21 cellular contexts compared by ENCODE assay signal in genomic region chr1:50917128-50917795, GRCh38. TPM values are rescaled to one million over a fixed set of nuclear protein-coding genes. Genes with fewer than 3 reads are reported as not detected.
A peak's percentile ranks its signal among the peaks of the same experiment; 100 is the strongest.
DNase-seq lines count a peak whose midpoint lies in the region; ATAC-seq, FAIRE-seq and TF ChIP-seq lines count a peak whose summit lies in the region.
"Had no signal": no experiment of that assay in that cellular context is flagged by ENCODE, and none has a peak within 500 bp of the region (broad histone marks: within the 10 kb centered on the region; RNA-seq: fewer than 3 reads in every experiment).

No MANE protein-coding gene starts in this region.

- POLR2A ChIA-PET in CD4-positive, alpha-beta T cell (lab: Charles Lee), result interaction anchor here (0.6 kb wide), 1 partner anchor 299 kb away, joined by 3 read pairs; no protein-coding TSS in a partner anchor
- POLR2A ChIA-PET in activated CD4-positive, alpha-beta memory T cell treated with anti-CD3 and anti-CD28 coated beads, Interleukin-2, amount 10 ng/mL, durations not matched to agents 7 days and 5 days (lab: Charles Lee), result no interaction called here

- no peak for DNase-seq in GM12892 (ENCODE audit: insufficient read length)
- peak; percentile 69 for DNase-seq in Karpas-422
- DNase-seq in memory B cell (ENCODE audit: low spot score in 2 of 2), result peak in 1 of 2 donors; percentile 9
- DNase-seq in left ventricle myocardium inferior, result no peak
- DNase-seq in CD4-positive, alpha-beta T cell, result no peak
- DNase-seq in activated naive CD4-positive, alpha-beta T cell treated with anti-CD3 and anti-CD28 coated beads, Interleukin-2, amount 10 ng/mL, durations not matched to agents 7 days and 5 days, result no peak
- DNase-seq in activated CD4-positive, alpha-beta memory T cell treated with anti-CD3 and anti-CD28 coated beads, Interleukin-2, amount 10 ng/mL, durations not matched to agents 7 days and 5 days, result no peak
- DNase-seq: activated CD4-positive, alpha-beta T cell treated with anti-CD3 and anti-CD28 coated beads, Interleukin-2, amount 10 ng/mL, durations not matched to agents 7 days and 5 days; activated naive CD8-positive, alpha-beta T cell treated with anti-CD3 and anti-CD28 coated beads, Interleukin-2, amount 10 ng/mL, durations not matched to agents 7 days and 5 days; activated T-cell treated with anti-CD3 and anti-CD28 coated beads, Interleukin-2, amount 50 U/mL, for 1 hour; left colon; MG63; NCI-H82; ovary; Right ventricle myocardium superior; stimulated activated naive CD8-positive, alpha-beta T cell treated with anti-CD3 and anti-CD28 coated beads, Interleukin-15, amount 100 ng/mL, for 72 hours; uterus had no signal

- H3K4me1 ChIP-seq in Karpas-422 (ENCODE audit: low read length) (peaks cover 21% of the 10 kb centered on the region), left ventricle myocardium inferior (peaks cover 43% of the 10 kb centered on the region)
- H3K4me1 ChIP-seq: uterus had no signal

- no peak for TF ChIP-seq CTCF in left ventricle myocardium inferior (IDR thresholded peaks at IDR 0.05; ENCODE audit: borderline replicate concordance)
- no peak for TF ChIP-seq CTCF in CD4-positive, alpha-beta T cell (IDR thresholded peaks at IDR 0.05)

- H3K36me3 ChIP-seq in Karpas-422 (ENCODE audit: insufficient read depth, low read length) (peaks cover 1% of the 10 kb centered on the region; the same call in 1 of the 2 replicates), left ventricle myocardium inferior (no peaks in the 10 kb centered on the region)
- H3K36me3 ChIP-seq: ovary, uterus had no signal

- H3K4me3 Mint-ChIP-seq in memory B cell, result peak overlapping the region; percentile 75
- H3K4me3 Mint-ChIP-seq in CD4-positive, alpha-beta T cell, result no peak overlapping the region
- H3K4me3 Mint-ChIP-seq in activated naive CD4-positive, alpha-beta T cell treated with anti-CD3 and anti-CD28 coated beads, Interleukin-2, amount 10 ng/mL, durations not matched to agents 7 days and 5 days, result no peak overlapping the region
- no peak overlapping the region for H3K4me3 Mint-ChIP-seq in activated CD4-positive, alpha-beta memory T cell treated with anti-CD3 and anti-CD28 coated beads, Interleukin-2, amount 10 ng/mL, durations not matched to agents 7 days and 5 days
- H3K4me3 Mint-ChIP-seq: activated CD4-positive, alpha-beta T cell treated with anti-CD3 and anti-CD28 coated beads, Interleukin-2, amount 10 ng/mL, durations not matched to agents 7 days and 5 days; activated naive CD8-positive, alpha-beta T cell treated with anti-CD3 and anti-CD28 coated beads, Interleukin-2, amount 10 ng/mL, durations not matched to agents 7 days and 5 days; stimulated activated naive CD8-positive, alpha-beta T cell treated with anti-CD3 and anti-CD28 coated beads, Interleukin-15, amount 100 ng/mL, for 72 hours; T-helper 2 cell treated with Interferon-gamma antibody and Interleukin-4, amounts not matched to agents 5 μg/mL and 100 μg/mL, for 36 hours had no signal

- H3K9me3 ChIP-seq in Karpas-422 (ENCODE audit: low read length) (peaks cover 9% of the 10 kb centered on the region), left ventricle myocardium inferior (replicated peaks) (no peaks in the 10 kb centered on the region)
- H3K9me3 ChIP-seq in CD4-positive, alpha-beta T cell (ENCODE audit: control insufficient read depth, low read length), result no peaks in the 10 kb centered on the region
- H3K9me3 ChIP-seq: ovary, uterus had no signal

- ATAC-seq in GM21390 (IDR thresholded peaks at IDR 0.05; ENCODE audit: unreplicated experiment), result peak; percentile 77
- ATAC-seq in memory B cell (ENCODE audit: low read depth), result peak; percentile 95
- no peak for ATAC-seq in CD4-positive, alpha-beta T cell (ENCODE audit: poor library complexity)
- ATAC-seq: HCT116; left colon; stimulated activated naive CD8-positive, alpha-beta T cell treated with anti-CD3 and anti-CD28 coated beads, Interleukin-15, amount 100 ng/mL, for 72 hours had no signal

- H3K9me3 Mint-ChIP-seq in memory B cell, result no peaks in the 10 kb centered on the region
- H3K9me3 Mint-ChIP-seq in CD4-positive, alpha-beta T cell, result no peaks in the 10 kb centered on the region
- peaks cover 4% of the 10 kb centered on the region for H3K9me3 Mint-ChIP-seq in activated naive CD4-positive, alpha-beta T cell treated with anti-CD3 and anti-CD28 coated beads, Interleukin-2, amount 10 ng/mL, durations not matched to agents 7 days and 5 days
- peaks cover 2% of the 10 kb centered on the region for H3K9me3 Mint-ChIP-seq in activated CD4-positive, alpha-beta memory T cell treated with anti-CD3 and anti-CD28 coated beads, Interleukin-2, amount 10 ng/mL, durations not matched to agents 7 days and 5 days
- H3K9me3 Mint-ChIP-seq: T-helper 2 cell treated with Interferon-gamma antibody and Interleukin-4, amounts not matched to agents 5 μg/mL and 100 μg/mL, for 36 hours had no signal

- peak; percentile 92 for FAIRE-seq in GM12892 (lab: Jason Lieb, UNC)

- H3K27me3 ChIP-seq in Karpas-422 (ENCODE audit: low read length) (no peaks in the 10 kb centered on the region), left ventricle myocardium inferior (ENCODE audit: low read depth) (no peaks in the 10 kb centered on the region)
- no peaks in the 10 kb centered on the region for H3K27me3 ChIP-seq in CD4-positive, alpha-beta T cell (ENCODE audit: control insufficient read depth, insufficient read depth, low read length)
- H3K27me3 ChIP-seq: MG63, ovary, uterus had no signal

- no peaks in the 10 kb centered on the region for H3K27me3 Mint-ChIP-seq in memory B cell
- H3K27me3 Mint-ChIP-seq in CD4-positive, alpha-beta T cell, result no peaks in the 10 kb centered on the region
- no peaks in the 10 kb centered on the region for H3K27me3 Mint-ChIP-seq in activated naive CD4-positive, alpha-beta T cell treated with anti-CD3 and anti-CD28 coated beads, Interleukin-2, amount 10 ng/mL, durations not matched to agents 7 days and 5 days
- H3K27me3 Mint-ChIP-seq in activated CD4-positive, alpha-beta memory T cell treated with anti-CD3 and anti-CD28 coated beads, Interleukin-2, amount 10 ng/mL, durations not matched to agents 7 days and 5 days, result no peaks in the 10 kb centered on the region
- H3K27me3 Mint-ChIP-seq: activated CD4-positive, alpha-beta T cell treated with anti-CD3 and anti-CD28 coated beads, Interleukin-2, amount 10 ng/mL, durations not matched to agents 7 days and 5 days; activated naive CD8-positive, alpha-beta T cell treated with anti-CD3 and anti-CD28 coated beads, Interleukin-2, amount 10 ng/mL, durations not matched to agents 7 days and 5 days; stimulated activated naive CD8-positive, alpha-beta T cell treated with anti-CD3 and anti-CD28 coated beads, Interleukin-15, amount 100 ng/mL, for 72 hours had no signal

- TF ChIP-seq POLR2A in GM12892 (IDR thresholded peaks at IDR 0.05; ENCODE audit: low read depth, low read length), result no peak

- no peak overlapping the region for H2AFZ ChIP-seq in Karpas-422 (ENCODE audit: low read length)

- peaks cover 7% of the 10 kb centered on the region for H3K36me3 Mint-ChIP-seq in memory B cell
- peaks cover 33% of the 10 kb centered on the region for H3K36me3 Mint-ChIP-seq in CD4-positive, alpha-beta T cell (ENCODE audit: low read depth)
- H3K36me3 Mint-ChIP-seq in activated naive CD4-positive, alpha-beta T cell treated with anti-CD3 and anti-CD28 coated beads, Interleukin-2, amount 10 ng/mL, durations not matched to agents 7 days and 5 days, result peaks cover 13% of the 10 kb centered on the region
- H3K36me3 Mint-ChIP-seq in activated CD4-positive, alpha-beta memory T cell treated with anti-CD3 and anti-CD28 coated beads, Interleukin-2, amount 10 ng/mL, durations not matched to agents 7 days and 5 days (ENCODE audit: low read depth), result peaks cover 16% of the 10 kb centered on the region

- H3K9me2 ChIP-seq in Karpas-422 (replicated peaks; ENCODE audit: insufficient read depth, low read length), result no peaks in the 10 kb centered on the region

- intact Hi-C loops in left ventricle myocardium inferior (cut with micrococcal nuclease), result no loop called here
- intact Hi-C loops in CD4-positive, alpha-beta T cell (cut with DNase I, micrococcal nuclease), result no loop called here

- H3K4me1 Mint-ChIP-seq in memory B cell, result peaks cover 18% of the 10 kb centered on the region
- H3K4me1 Mint-ChIP-seq in CD4-positive, alpha-beta T cell (ENCODE audit: low read depth), result peaks cover 24% of the 10 kb centered on the region
- no peaks in the 10 kb centered on the region for H3K4me1 Mint-ChIP-seq in activated naive CD4-positive, alpha-beta T cell treated with anti-CD3 and anti-CD28 coated beads, Interleukin-2, amount 10 ng/mL, durations not matched to agents 7 days and 5 days
- H3K4me1 Mint-ChIP-seq in activated CD4-positive, alpha-beta memory T cell treated with anti-CD3 and anti-CD28 coated beads, Interleukin-2, amount 10 ng/mL, durations not matched to agents 7 days and 5 days, result no peaks in the 10 kb centered on the region
- H3K4me1 Mint-ChIP-seq: activated CD4-positive, alpha-beta T cell treated with anti-CD3 and anti-CD28 coated beads, Interleukin-2, amount 10 ng/mL, durations not matched to agents 7 days and 5 days had no signal

- peak overlapping the region; percentile 63 for H3K4me2 ChIP-seq in Karpas-422 (ENCODE audit: low read depth, low read length, poor library complexity, severe bottlenecking)

- CTCF ChIA-PET in CD4-positive, alpha-beta T cell (lab: Charles Lee), result interaction anchor here (0.9 kb wide), 1 partner anchor 17 kb away, joined by 3 read pairs; no protein-coding TSS in a partner anchor
- CTCF ChIA-PET in activated naive CD4-positive, alpha-beta T cell treated with anti-CD3 and anti-CD28 coated beads, Interleukin-2, amount 10 ng/mL, durations not matched to agents 7 days and 5 days (lab: Charles Lee), result interaction anchor here (0.7 kb wide), 1 partner anchor 40 kb away, joined by 3 read pairs; no protein-coding TSS in a partner anchor
- CTCF ChIA-PET in activated CD4-positive, alpha-beta memory T cell treated with anti-CD3 and anti-CD28 coated beads, Interleukin-2, amount 10 ng/mL, durations not matched to agents 7 days and 5 days (lab: Charles Lee), result interaction anchor here (0.8 to 1.9 kb wide), 2 partner anchors 12 to 16 kb away, joined by 3 to 6 read pairs; no protein-coding TSS in a partner anchor

- H3K9ac ChIP-seq in Karpas-422 (ENCODE audit: low read length), result peak overlapping the region; percentile 39

- peaks cover 92% of the 10 kb centered on the region for H3K79me2 ChIP-seq in Karpas-422 (ENCODE audit: low read length)

- peak overlapping the region; percentile 33; the same call in 1 of the 2 replicates for H3K4me3 ChIP-seq in Karpas-422 (ENCODE audit: low read length)
- no peak overlapping the region for H3K4me3 ChIP-seq in left ventricle myocardium inferior
- H3K4me3 ChIP-seq: MG63, ovary, uterus had no signal

- H4K20me1 ChIP-seq in Karpas-422 (ENCODE audit: insufficient read depth, low read depth, low read length), result no peaks in the 10 kb centered on the region

- H3K27ac ChIP-seq in Karpas-422 (ENCODE audit: low read length) (peak overlapping the region; percentile 78), left ventricle myocardium inferior (replicated peaks) (no peak overlapping the region)
- H3K27ac ChIP-seq in CD4-positive, alpha-beta T cell (ENCODE audit: low read depth, low read length), result no peak overlapping the region
- H3K27ac ChIP-seq: C4-2B, ovary, uterus had no signal

- H3K27ac Mint-ChIP-seq in memory B cell, result peak overlapping the region; percentile 88
- H3K27ac Mint-ChIP-seq in CD4-positive, alpha-beta T cell, result no peak overlapping the region
- H3K27ac Mint-ChIP-seq in activated naive CD4-positive, alpha-beta T cell treated with anti-CD3 and anti-CD28 coated beads, Interleukin-2, amount 10 ng/mL, durations not matched to agents 7 days and 5 days, result no peak overlapping the region
- no peak overlapping the region for H3K27ac Mint-ChIP-seq in activated CD4-positive, alpha-beta memory T cell treated with anti-CD3 and anti-CD28 coated beads, Interleukin-2, amount 10 ng/mL, durations not matched to agents 7 days and 5 days
- H3K27ac Mint-ChIP-seq: activated CD4-positive, alpha-beta T cell treated with anti-CD3 and anti-CD28 coated beads, Interleukin-2, amount 10 ng/mL, durations not matched to agents 7 days and 5 days; activated naive CD8-positive, alpha-beta T cell treated with anti-CD3 and anti-CD28 coated beads, Interleukin-2, amount 10 ng/mL, durations not matched to agents 7 days and 5 days; T-helper 2 cell treated with Interferon-gamma antibody and Interleukin-4, amounts not matched to agents 5 μg/mL and 100 μg/mL, for 36 hours had no signal

RNA-seq across cellular contexts. Expression of gene FAF1, which starts 42.8 kb away (rescaled TPM):
- 82.1 TPM for polyA plus RNA-seq in GM12892 (2012; ENCODE audit: missing spikeins)
- total RNA-seq in Karpas-422 (2014; rRNA removed; shearing (Covaris generic); ENCODE audit: low replicate concordance), result 51.5 and 112 TPM in 2 replicates
- 80.0 TPM for total RNA-seq in left ventricle myocardium inferior
- 10 to 100 TPM; 43.5 to 44.0 TPM for total RNA-seq in CD4-positive, alpha-beta T cell
- total RNA-seq in activated CD4-positive, alpha-beta memory T cell treated with anti-CD3 and anti-CD28 coated beads, Interleukin-2, amount 10 ng/mL, durations not matched to agents 7 days and 5 days, result 10 to 100 TPM; 71.3 to 75.1 TPM

RNA-seq across cellular contexts. Expression of gene CDKN2C, which starts 52.8 kb away (rescaled TPM):
- 23.4 TPM for polyA plus RNA-seq in GM12892 (2012; ENCODE audit: missing spikeins)
- total RNA-seq in Karpas-422 (2014; rRNA removed; shearing (Covaris generic); ENCODE audit: low replicate concordance), result 16.8 and 18.5 TPM in 2 replicates
- total RNA-seq in left ventricle myocardium inferior, result 12.8 TPM
- 1 to 10 TPM; 4.3 to 4.9 TPM for total RNA-seq in CD4-positive, alpha-beta T cell
- 10 to 100 TPM; 53.1 to 56.1 TPM for total RNA-seq in activated CD4-positive, alpha-beta memory T cell treated with anti-CD3 and anti-CD28 coated beads, Interleukin-2, amount 10 ng/mL, durations not matched to agents 7 days and 5 days
